In the genomic region with DNA sequence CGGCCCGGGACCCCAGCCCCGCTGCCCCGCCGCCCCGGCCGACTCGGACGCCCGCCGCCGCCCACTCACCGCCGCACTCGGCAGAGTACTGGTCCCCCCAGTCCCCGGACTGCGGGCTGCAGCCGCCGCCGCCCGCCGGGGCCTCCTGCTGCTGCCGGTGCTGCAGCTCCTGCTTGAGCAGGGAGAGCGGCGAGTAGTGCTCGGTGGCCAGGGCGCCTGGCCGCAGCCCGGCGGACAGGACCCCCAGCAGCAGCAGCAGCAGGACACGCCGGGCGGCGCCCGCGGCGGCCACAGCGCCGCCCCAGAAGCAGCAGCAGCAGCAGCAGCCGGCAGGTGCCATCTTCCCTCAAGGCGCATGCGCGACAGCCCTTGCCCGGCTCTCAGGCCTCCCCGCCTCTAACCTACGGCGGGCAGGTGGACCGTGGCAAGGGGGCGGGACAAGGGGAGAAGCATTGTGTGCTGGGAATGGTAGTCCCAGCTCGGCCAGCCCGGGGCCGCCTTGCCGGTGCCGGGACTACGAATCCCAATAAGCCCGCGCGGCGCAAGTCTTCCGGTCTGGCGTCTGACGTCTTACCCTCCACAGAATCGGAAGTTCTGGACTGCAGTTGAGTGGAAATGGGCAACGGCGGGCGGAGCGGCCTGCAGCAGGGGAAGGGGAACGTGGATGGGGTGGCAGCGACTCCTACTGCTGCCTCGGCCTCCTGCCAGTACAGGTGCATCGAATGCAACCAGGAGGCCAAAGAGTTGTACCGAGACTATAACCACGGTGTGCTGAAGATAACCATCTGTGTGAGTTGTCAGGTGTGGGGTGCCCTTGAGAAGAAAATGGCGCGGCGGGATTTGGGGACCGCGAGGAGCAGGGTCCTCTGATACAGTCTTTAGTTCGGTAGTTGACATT, we compare ENCODE assay signal across 8 cellular contexts. TPM values are rescaled to one million over a fixed set of nuclear protein-coding genes. Genes with fewer than 3 reads are reported as not detected.
A peak's percentile ranks its signal among the peaks of the same experiment; 100 is the strongest.
DNase-seq lines count a peak whose midpoint lies in the region; ATAC-seq and TF ChIP-seq lines count a peak whose summit lies in the region.

A gene (plus strand): TSS at position 604 of the 898 bp plus-strand sequence. CDS start 12 bp downstream, at position 616.
A gene with protein sequence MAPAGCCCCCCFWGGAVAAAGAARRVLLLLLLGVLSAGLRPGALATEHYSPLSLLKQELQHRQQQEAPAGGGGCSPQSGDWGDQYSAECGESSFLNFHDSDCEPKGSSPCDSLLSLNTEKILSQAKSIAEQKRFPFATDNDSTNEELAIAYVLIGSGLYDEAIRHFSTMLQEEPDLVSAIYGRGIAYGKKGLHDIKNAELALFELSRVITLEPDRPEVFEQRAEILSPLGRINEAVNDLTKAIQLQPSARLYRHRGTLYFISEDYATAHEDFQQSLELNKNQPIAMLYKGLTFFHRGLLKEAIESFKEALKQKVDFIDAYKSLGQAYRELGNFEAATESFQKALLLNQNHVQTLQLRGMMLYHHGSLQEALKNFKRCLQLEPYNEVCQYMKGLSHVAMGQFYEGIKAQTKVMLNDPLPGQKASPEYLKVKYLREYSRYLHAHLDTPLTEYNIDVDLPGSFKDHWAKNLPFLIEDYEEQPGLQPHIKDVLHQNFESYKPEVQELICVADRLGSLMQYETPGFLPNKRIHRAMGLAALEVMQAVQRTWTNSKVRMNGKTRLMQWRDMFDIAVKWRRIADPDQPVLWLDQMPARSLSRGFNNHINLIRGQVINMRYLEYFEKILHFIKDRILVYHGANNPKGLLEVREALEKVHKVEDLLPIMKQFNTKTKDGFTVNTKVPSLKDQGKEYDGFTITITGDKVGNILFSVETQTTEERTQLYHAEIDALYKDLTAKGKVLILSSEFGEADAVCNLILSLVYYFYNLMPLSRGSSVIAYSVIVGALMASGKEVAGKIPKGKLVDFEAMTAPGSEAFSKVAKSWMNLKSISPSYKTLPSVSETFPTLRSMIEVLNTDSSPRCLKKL (minus strand): TSS at position 371 of the 898 bp plus-strand sequence. CDS start 31 bp downstream, at position 340.

- H3K4me1 Mint-ChIP-seq in activated T-helper 17 cell treated with anti-CD3 and anti-CD28 coated beads, Interleukin-2, amount 50 U/mL, for 72 hours, result peaks cover 23% of the 10 kb centered on the region
- H3K4me1 Mint-ChIP-seq in naive thymus-derived CD4-positive, alpha-beta T cell, result peaks cover 34 to 52% (median 43%) of the 10 kb centered on the region in 7 donors
- peaks cover 19 to 25% of the 10 kb centered on the region in 2 donors for H3K4me1 Mint-ChIP-seq in stimulated activated naive B cell treated with anti-CD40 and anti-IgM and Interleukin-4, amounts not matched to agents 10 μg/mL and 1 μg/mL and 100 μg/mL, for 72 hours

- ATAC-seq in activated T-helper 17 cell treated with anti-CD3 and anti-CD28 coated beads, Interleukin-2, amount 50 U/mL, for 72 hours (replicated peaks), result peak; percentile 97
- peak; percentile 97 for ATAC-seq in naive thymus-derived CD4-positive, alpha-beta T cell
- ATAC-seq in stimulated activated naive B cell treated with anti-CD40 and anti-IgM and Interleukin-4, amounts not matched to agents 10 μg/mL and 1 μg/mL and 100 μg/mL, for 72 hours (replicated peaks), result peak; percentile 92 to 94

- no peaks in the 10 kb centered on the region for H3K9me3 ChIP-seq in naive thymus-derived CD4-positive, alpha-beta T cell (ENCODE audit: control insufficient read depth in 2 of 3, low read length in 3 of 3)

- no peaks in the 10 kb centered on the region for H3K27me3 Mint-ChIP-seq in activated T-helper 17 cell treated with anti-CD3 and anti-CD28 coated beads, Interleukin-2, amount 50 U/mL, for 72 hours
- H3K27me3 Mint-ChIP-seq in naive thymus-derived CD4-positive, alpha-beta T cell, result no peaks in the 10 kb centered on the region
- H3K27me3 Mint-ChIP-seq in stimulated activated naive B cell treated with anti-CD40 and anti-IgM and Interleukin-4, amounts not matched to agents 10 μg/mL and 1 μg/mL and 100 μg/mL, for 72 hours, result no peaks in the 10 kb centered on the region

- H3K36me3 ChIP-seq in naive thymus-derived CD4-positive, alpha-beta T cell (ENCODE audit: control insufficient read depth in 2 of 3, insufficient read depth in 3 of 3, low read length in 3 of 3), result peaks cover 0 to 16% (median 0%) of the 10 kb centered on the region in 3 experiments

- DNase-seq in ELR (ENCODE audit: low read depth) (peak; percentile 98), H4 (ENCODE audit: low spot score) (peak; percentile 98), LNCaP clone FGC (ENCODE audit: low read depth) (peak; percentile 98), RWPE1 (ENCODE audit: low spot score) (peak; percentile 98), fibroblast of gingiva (ENCODE audit: low read depth) (peak; percentile 98)
- DNase-seq in naive thymus-derived CD4-positive, alpha-beta T cell, result peak; percentile 83 to 98 (median 93)
- DNase-seq in stimulated activated naive B cell treated with anti-CD40 and anti-IgM and Interleukin-4, amounts not matched to agents 10 μg/mL and 1 μg/mL and 100 μg/mL, for 72 hours, result peak; percentile 99

- H3K27me3 ChIP-seq in naive thymus-derived CD4-positive, alpha-beta T cell (ENCODE audit: control insufficient read depth in 2 of 2, insufficient read depth in 2 of 2, low read length in 2 of 2), result no peaks in the 10 kb centered on the region

- peaks cover 21% of the 10 kb centered on the region for H3K36me3 Mint-ChIP-seq in activated T-helper 17 cell treated with anti-CD3 and anti-CD28 coated beads, Interleukin-2, amount 50 U/mL, for 72 hours (ENCODE audit: low read depth)
- peaks cover 0 to 21% (median 4%) of the 10 kb centered on the region in 5 donors for H3K36me3 Mint-ChIP-seq in naive thymus-derived CD4-positive, alpha-beta T cell
- peaks cover 14 to 31% of the 10 kb centered on the region in 2 donors for H3K36me3 Mint-ChIP-seq in stimulated activated naive B cell treated with anti-CD40 and anti-IgM and Interleukin-4, amounts not matched to agents 10 μg/mL and 1 μg/mL and 100 μg/mL, for 72 hours

- H3K27ac ChIP-seq in RWPE1, result peak within 1 kb of the TSS; percentile 67
- peak within 1 kb of the TSS; percentile 82 for H3K27ac ChIP-seq in naive thymus-derived CD4-positive, alpha-beta T cell (ENCODE audit: low read depth, low read length)

- H3K4me3 Mint-ChIP-seq in activated T-helper 17 cell treated with anti-CD3 and anti-CD28 coated beads, Interleukin-2, amount 50 U/mL, for 72 hours, result peak within 1 kb of the TSS; percentile 98
- peak within 1 kb of the TSS in 9 of 10 donors; percentile 83 to 100 (median 98) for H3K4me3 Mint-ChIP-seq in naive thymus-derived CD4-positive, alpha-beta T cell
- H3K4me3 Mint-ChIP-seq in stimulated activated naive B cell treated with anti-CD40 and anti-IgM and Interleukin-4, amounts not matched to agents 10 μg/mL and 1 μg/mL and 100 μg/mL, for 72 hours, result peak within 1 kb of the TSS; percentile 96 to 100

- TF ChIP-seq CTCF in LNCaP clone FGC (IDR thresholded peaks at IDR 0.05; ENCODE audit: control insufficient read depth, extremely low read depth, insufficient read depth) (peak; percentile 51), RWPE1 (conservative IDR thresholded peaks at IDR 0.05; ENCODE audit: low read depth) (peak; percentile 75)

- POLR2A ChIA-PET in RWPE1 (lab: Yijun Ruan, JAX; ENCODE audit: low non-redundant PET), result no interaction called here
- POLR2A ChIA-PET in naive thymus-derived CD4-positive, alpha-beta T cell (lab: Charles Lee), result interaction anchor here (0.6 to 2.7 kb wide), 9 partner anchors 9 to 1637 kb away, joined by 3 to 12 read pairs (median 3); a partner anchor contains a TSS

- intact Hi-C loops in naive thymus-derived CD4-positive, alpha-beta T cell (cut with micrococcal nuclease), result loop anchor here (1.0 to 10.0 kb wide), 24 partner anchors 7 to 1634 kb away; a partner anchor contains a TSS

- CTCF ChIA-PET in RWPE1 (lab: Yijun Ruan, JAX), result interaction anchor here (0.6 to 1.8 kb wide), 6 partner anchors 53 to 1505 kb away, joined by 3 to 7 read pairs (median 4); no protein-coding TSS in a partner anchor
- CTCF ChIA-PET in naive thymus-derived CD4-positive, alpha-beta T cell (lab: Charles Lee), result interaction anchor here (0.6 to 1.6 kb wide), 11 partner anchors 9 to 333 kb away, joined by 3 to 10 read pairs (median 3); no protein-coding TSS in a partner anchor

- H3K4me3 ChIP-seq in LNCaP clone FGC (ENCODE audit: low read depth, low read length), result peak within 1 kb of the TSS; percentile 79
- peak within 1 kb of the TSS; percentile 71 for H3K4me3 ChIP-seq in naive thymus-derived CD4-positive, alpha-beta T cell (ENCODE audit: low read length)

- H3K4me1 ChIP-seq in naive thymus-derived CD4-positive, alpha-beta T cell (ENCODE audit: control insufficient read depth in 2 of 2, insufficient read depth in 2 of 2, low read length in 2 of 2), result peaks cover 34 to 39% of the 10 kb centered on the region in 2 donors

- peak within 1 kb of the TSS; percentile 98 for H3K27ac Mint-ChIP-seq in activated T-helper 17 cell treated with anti-CD3 and anti-CD28 coated beads, Interleukin-2, amount 50 U/mL, for 72 hours
- peak within 1 kb of the TSS; percentile 92 to 99 (median 96) for H3K27ac Mint-ChIP-seq in naive thymus-derived CD4-positive, alpha-beta T cell
- peak within 1 kb of the TSS; percentile 99 for H3K27ac Mint-ChIP-seq in stimulated activated naive B cell treated with anti-CD40 and anti-IgM and Interleukin-4, amounts not matched to agents 10 μg/mL and 1 μg/mL and 100 μg/mL, for 72 hours

- no peaks in the 10 kb centered on the region for H3K9me3 Mint-ChIP-seq in activated T-helper 17 cell treated with anti-CD3 and anti-CD28 coated beads, Interleukin-2, amount 50 U/mL, for 72 hours
- H3K9me3 Mint-ChIP-seq in naive thymus-derived CD4-positive, alpha-beta T cell, result no peaks in the 10 kb centered on the region
- no peaks in the 10 kb centered on the region for H3K9me3 Mint-ChIP-seq in stimulated activated naive B cell treated with anti-CD40 and anti-IgM and Interleukin-4, amounts not matched to agents 10 μg/mL and 1 μg/mL and 100 μg/mL, for 72 hours

RNA-seq across cellular contexts. Expression of the first gene that starts in this region (rescaled TPM):
- total RNA-seq in H4 (2014; rRNA removed; shearing (Covaris generic)), result 35.0 and 35.8 TPM in 2 replicates
- 10 to 100 TPM in 1 of 2 donors, 1 to 10 TPM in 1; 8.9 to 15.4 TPM for total RNA-seq in activated T-helper 17 cell treated with anti-CD3 and anti-CD28 coated beads, Interleukin-2, amount 50 U/mL, for 72 hours
- total RNA-seq in naive thymus-derived CD4-positive, alpha-beta T cell, result 10 to 100 TPM in 3 of 5 experiments, 1 to 10 TPM in 2; 5.6 to 15.2 (median 11.5) TPM
- 10 to 100 TPM; 32.6 to 35.8 TPM for polyA plus RNA-seq in naive thymus-derived CD4-positive, alpha-beta T cell

RNA-seq across cellular contexts. Expression of the second gene that starts in this region (rescaled TPM):
- total RNA-seq in H4 (2014; rRNA removed; shearing (Covaris generic)), result 8.3 and 11.3 TPM in 2 replicates
- 10 to 100 TPM; 13.3 to 22.0 TPM for total RNA-seq in activated T-helper 17 cell treated with anti-CD3 and anti-CD28 coated beads, Interleukin-2, amount 50 U/mL, for 72 hours
- total RNA-seq in naive thymus-derived CD4-positive, alpha-beta T cell, result 10 to 100 TPM; 31.8 to 54.6 (median 45.1) TPM
- polyA plus RNA-seq in naive thymus-derived CD4-positive, alpha-beta T cell, result 10 to 100 TPM in 1 of 2 donors, 1 to 10 TPM in 1; 9.9 to 10.8 TPM

Comparison
In these comparisons a context has a peak if more than half of its experiments do, and no peak if none do; other contexts are left out.
1. Peak in every context shown above with its lines: DNase-seq, ATAC-seq, H3K4me3 ChIP-seq and H3K27ac ChIP-seq.